ENCODE assay signal across 8 cellular contexts in genomic region chr20:52379723-52380336, GRCh38.
DNase-seq lines count a peak whose midpoint lies in the region; ATAC-seq and TF ChIP-seq lines count a peak whose summit lies in the region.

No MANE protein-coding gene starts in this region.

- no peak overlapping the region for H3K4me2 ChIP-seq in OCI-LY7 (ENCODE audit: low read length)

- CTCF ChIA-PET in OCI-LY7 (lab: Charles Lee; ENCODE audit: unreplicated experiment), result no interaction called here

- peak; percentile 97 for TF ChIP-seq CTCF in OCI-LY7 (conservative IDR thresholded peaks at IDR 0.05; ENCODE audit: low read length)
- TF ChIP-seq CTCF in ascending aorta (IDR thresholded peaks at IDR 0.05), result peak; percentile 20 to 69 (median 62)

- BruUV-seq in OCI-LY7 (replicated peaks; lab: Mats Ljungman, UMichigan), result no TSS peak

- no peak for ATAC-seq in activated CD4-positive, CD25-positive, alpha-beta regulatory T cell treated with anti-CD3 and anti-CD28 coated beads, Interleukin-2, amount 50 U/mL, for 24 hours
- ATAC-seq in HG03460 (IDR thresholded peaks at IDR 0.05; ENCODE audit: unreplicated experiment), result no peak

- H3K27me3 ChIP-seq in ascending aorta (no peaks in the 10 kb centered on the region), iPS DF 6.9 (ENCODE audit: control insufficient read depth, insufficient read depth, low read length) (no peaks in the 10 kb centered on the region)

- no peak overlapping the region for H3K27ac Mint-ChIP-seq in T-helper 2 cell treated with Interferon-gamma antibody and Interleukin-4, amounts not matched to agents 5 μg/mL and 100 μg/mL, for 36 hours

- no peak overlapping the region for H2AFZ ChIP-seq in OCI-LY7 (ENCODE audit: low read length)

- H3K4me3 ChIP-seq in OCI-LY7 (ENCODE audit: low read depth, low read length, poor library complexity, severe bottlenecking) (no peak overlapping the region), ascending aorta (no peak overlapping the region), iPS DF 6.9 (ENCODE audit: low read length) (no peak overlapping the region)

- no peaks in the 10 kb centered on the region for H3K9me3 Mint-ChIP-seq in T-helper 2 cell treated with Interferon-gamma antibody and Interleukin-4, amounts not matched to agents 5 μg/mL and 100 μg/mL, for 36 hours

- DNase-seq in activated CD4-positive, CD25-positive, alpha-beta regulatory T cell treated with anti-CD3 and anti-CD28 coated beads, Interleukin-2, amount 50 U/mL, for 72 hours, result peak; percentile 47
- DNase-seq in OCI-LY7 (ENCODE audit: low spot score) (peak; percentile 11), ascending aorta (ENCODE audit: low spot score in 2 of 2) (no peak), iPS DF 6.9 (ENCODE audit: low read depth, low spot score) (peak; percentile 16)
- DNase-seq in stimulated activated CD4-positive, alpha-beta T cell treated with anti-CD3 and anti-CD28 coated beads, Interleukin-1b, Interleukin-23, amount 100 ng/mL, for 48 hours, result peak; percentile 8
- no peak for DNase-seq in T-helper 2 cell treated with Interferon-gamma antibody and Interleukin-4, amounts not matched to agents 5 μg/mL and 100 μg/mL, for 36 hours (ENCODE audit: low spot score)

- no peaks in the 10 kb centered on the region for H3K4me1 Mint-ChIP-seq in T-helper 2 cell treated with Interferon-gamma antibody and Interleukin-4, amounts not matched to agents 5 μg/mL and 100 μg/mL, for 36 hours (ENCODE audit: low read depth)

- no peaks in the 10 kb centered on the region for H3K9me2 ChIP-seq in OCI-LY7 (ENCODE audit: insufficient read depth, low read length)

- no peak overlapping the region for H3K27ac ChIP-seq in OCI-LY7 (ENCODE audit: low read depth, low read length, poor library complexity, severe bottlenecking)
- no peak overlapping the region for H3K27ac ChIP-seq in ascending aorta
- H3K27ac ChIP-seq in iPS DF 6.9 (ENCODE audit: low read length), result no peak overlapping the region

- H3K79me2 ChIP-seq in OCI-LY7 (ENCODE audit: insufficient read depth, low read depth, low read length), result no peaks in the 10 kb centered on the region

- WGBS in iPS DF 6.9 (ENCODE audit: insufficient coverage, insufficient read length), result no CpG with 5 or more reads among the region's 7 CpGs

- H3K4me1 ChIP-seq in OCI-LY7 (ENCODE audit: insufficient read depth, low read length, poor library complexity, severe bottlenecking), result no peaks in the 10 kb centered on the region
- no peaks in the 10 kb centered on the region for H3K4me1 ChIP-seq in ascending aorta
- H3K4me1 ChIP-seq in iPS DF 6.9 (ENCODE audit: control insufficient read depth, insufficient read depth, low read length), result no peaks in the 10 kb centered on the region

- H3K36me3 Mint-ChIP-seq in T-helper 2 cell treated with Interferon-gamma antibody and Interleukin-4, amounts not matched to agents 5 μg/mL and 100 μg/mL, for 36 hours (ENCODE audit: low read depth), result no peaks in the 10 kb centered on the region

- no peak overlapping the region for H3K4me3 Mint-ChIP-seq in T-helper 2 cell treated with Interferon-gamma antibody and Interleukin-4, amounts not matched to agents 5 μg/mL and 100 μg/mL, for 36 hours

- intact Hi-C loops in OCI-LY7 (cut with micrococcal nuclease; ENCODE audit: unreplicated experiment) (loop anchor here (5.0 to 10.0 kb wide), 3 partner anchors 68 to 255 kb away; no protein-coding TSS in a partner anchor), ascending aorta (cut with DNase I) (no loop called here)

- no peaks in the 10 kb centered on the region for H4K20me1 ChIP-seq in OCI-LY7 (ENCODE audit: insufficient read depth, low read length)

- H3K9me3 ChIP-seq in OCI-LY7 (ENCODE audit: low read length) (no peaks in the 10 kb centered on the region), ascending aorta (no peaks in the 10 kb centered on the region), iPS DF 6.9 (ENCODE audit: control insufficient read depth, insufficient read depth, low read length) (no peaks in the 10 kb centered on the region)

- H3K36me3 ChIP-seq in OCI-LY7 (ENCODE audit: insufficient read depth, low read length) (no peaks in the 10 kb centered on the region), ascending aorta (no peaks in the 10 kb centered on the region), iPS DF 6.9 (ENCODE audit: control insufficient read depth, insufficient read depth, low read length) (no peaks in the 10 kb centered on the region)

- POLR2A ChIA-PET in OCI-LY7 (lab: Charles Lee), result no interaction called here

- H3K27me3 Mint-ChIP-seq in T-helper 2 cell treated with Interferon-gamma antibody and Interleukin-4, amounts not matched to agents 5 μg/mL and 100 μg/mL, for 36 hours (ENCODE audit: low read depth), result no peaks in the 10 kb centered on the region

Comparison
In these comparisons a context has a peak if more than half of its experiments do, and no peak if none do; other contexts are left out.
1. DNase-seq: peak in activated CD4-positive, CD25-positive, alpha-beta regulatory T cell treated with anti-CD3 and anti-CD28 coated beads, Interleukin-2, amount 50 U/mL, for 72 hours (single experiment), OCI-LY7 (single experiment), iPS DF 6.9 (single experiment) and stimulated activated CD4-positive, alpha-beta T cell treated with anti-CD3 and anti-CD28 coated beads, Interleukin-1b, Interleukin-23, amount 100 ng/mL, for 48 hours (single experiment); none in ascending aorta (0 of 2) and T-helper 2 cell treated with Interferon-gamma antibody and Interleukin-4, amounts not matched to agents 5 μg/mL and 100 μg/mL, for 36 hours (single experiment).